Comparison of ENCODE assay signal across 11 cellular contexts in genomic region chr17:4130715-4131114, GRCh38. TPM values are rescaled to one million over a fixed set of nuclear protein-coding genes. Genes with fewer than 3 reads are reported as not detected.
A peak's percentile ranks its signal among the peaks of the same experiment; 100 is the strongest.
DNase-seq lines count a peak whose midpoint lies in the region; ATAC-seq and TF ChIP-seq lines count a peak whose summit lies in the region.
"Had no signal": no experiment of that assay in that cellular context is flagged by ENCODE, and none has a peak within 500 bp of the region (broad histone marks: within the 10 kb centered on the region; RNA-seq: fewer than 3 reads in every experiment).

No MANE protein-coding gene starts in this region.

- H3K4me3 ChIP-seq in cardiac fibroblast (replicated peaks in 1 of 2; ENCODE audit: low read depth in 2 of 2, low read length in 2 of 2) = no peak overlapping the region
- peak overlapping the region; percentile 11 for H3K4me3 ChIP-seq in lower lobe of right lung
- H3K4me3 ChIP-seq in upper lobe of left lung = no peak overlapping the region
- H3K4me3 ChIP-seq: body of pancreas, hepatocyte had no signal

- H3K27ac Mint-ChIP-seq in activated naive CD8-positive, alpha-beta T cell = peak overlapping the region; percentile 52
- no peak overlapping the region for H3K27ac Mint-ChIP-seq in activated naive CD8-positive, alpha-beta T cell treated with anti-CD3 and anti-CD28 coated beads for 36 hours

- H3K4me1 ChIP-seq in lower lobe of right lung (peaks cover 52% of the 10 kb centered on the region), upper lobe of left lung (peaks cover 9 to 33% (median 19%) of the 10 kb centered on the region in 4 donors)

- no peak overlapping the region for H3K4me3 Mint-ChIP-seq in activated naive CD8-positive, alpha-beta T cell
- no peak overlapping the region for H3K4me3 Mint-ChIP-seq in activated naive CD8-positive, alpha-beta T cell treated with anti-CD3 and anti-CD28 coated beads for 36 hours

- TF ChIP-seq CTCF in cardiac fibroblast (IDR thresholded peaks at IDR 0.05; ENCODE audit: low read depth, low read length) (no peak), lower lobe of right lung (IDR thresholded peaks at IDR 0.05) (no peak), upper lobe of left lung (IDR thresholded peaks at IDR 0.05) (no peak), GM10248 (IDR thresholded peaks at IDR 0.05; ENCODE audit: control extremely low read depth, extremely low read depth, low read depth, missing control alignments) (no peak)

- H3K4me1 Mint-ChIP-seq in activated naive CD8-positive, alpha-beta T cell (ENCODE audit: low read depth) = peaks cover 45% of the 10 kb centered on the region
- H3K4me1 Mint-ChIP-seq in activated naive CD8-positive, alpha-beta T cell treated with anti-CD3 and anti-CD28 coated beads for 36 hours = peaks cover 26% of the 10 kb centered on the region

- H3K9me3 Mint-ChIP-seq in activated naive CD8-positive, alpha-beta T cell (ENCODE audit: low read depth) = no peaks in the 10 kb centered on the region
- H3K9me3 Mint-ChIP-seq in activated naive CD8-positive, alpha-beta T cell treated with anti-CD3 and anti-CD28 coated beads for 36 hours = no peaks in the 10 kb centered on the region

- POLR2A ChIA-PET in GM10248 (lab: Yijun Ruan, JAX) = interaction anchor here (0.6 kb wide), 1 partner anchor 1527 kb away, joined by 3 read pairs; no protein-coding TSS in a partner anchor

- H3K36me3 ChIP-seq in lower lobe of right lung (peaks cover 3% of the 10 kb centered on the region), upper lobe of left lung (no peaks in the 10 kb centered on the region)

- H3K27ac ChIP-seq in lower lobe of right lung = peak overlapping the region; percentile 56
- H3K27ac ChIP-seq in upper lobe of left lung = peak overlapping the region in 3 of 4 donors; percentile 3 to 76 (median 57)
- H3K27ac ChIP-seq: hepatocyte had no signal

- ATAC-seq in lower lobe of right lung (peak; percentile 72 to 85), upper lobe of left lung (ENCODE audit: low FRiP score in 2 of 2) (peak in 1 of 2 donors; percentile 91), HG02885 (IDR thresholded peaks at IDR 0.05; ENCODE audit: poor library complexity, unreplicated experiment) (no peak)
- ATAC-seq: body of pancreas had no signal

- no peaks in the 10 kb centered on the region for H3K27me3 ChIP-seq in lower lobe of right lung (ENCODE audit: low read depth)
- H3K27me3 ChIP-seq in upper lobe of left lung = no peaks in the 10 kb centered on the region
- H3K27me3 ChIP-seq: body of pancreas, hepatocyte had no signal

- H3K36me3 Mint-ChIP-seq in activated naive CD8-positive, alpha-beta T cell = peaks cover 7% of the 10 kb centered on the region
- H3K36me3 Mint-ChIP-seq in activated naive CD8-positive, alpha-beta T cell treated with anti-CD3 and anti-CD28 coated beads for 36 hours = peaks cover 16% of the 10 kb centered on the region

- H3K27me3 Mint-ChIP-seq in activated naive CD8-positive, alpha-beta T cell = no peaks in the 10 kb centered on the region
- H3K27me3 Mint-ChIP-seq in activated naive CD8-positive, alpha-beta T cell treated with anti-CD3 and anti-CD28 coated beads for 36 hours = no peaks in the 10 kb centered on the region

- H3K9me3 ChIP-seq in lower lobe of right lung (no peaks in the 10 kb centered on the region), upper lobe of left lung (no peaks in the 10 kb centered on the region)
- H3K9me3 ChIP-seq: body of pancreas had no signal

- CTCF ChIA-PET in GM10248 (lab: Yijun Ruan, JAX) = no interaction called here

- TF ChIP-seq POLR2A in upper lobe of left lung (IDR thresholded peaks at IDR 0.05) = peak in 1 of 4 donors; percentile 23

- WGBS in upper lobe of left lung, 2 donors = 43% methylated on average over 7 of the region's 7 CpGs

- intact Hi-C loops in lower lobe of right lung (cut with DNase I) = no loop called here

- no peak for DNase-seq in activated naive CD8-positive, alpha-beta T cell treated with anti-CD3 and anti-CD28 coated beads for 36 hours
- peak; percentile 12 to 58 for DNase-seq in cardiac fibroblast (ENCODE audit: low read depth in 2 of 2)
- DNase-seq in lower lobe of right lung = no peak
- DNase-seq in upper lobe of left lung = peak in 1 of 2 donors; percentile 44
- DNase-seq in GM10248 (ENCODE audit: extremely low spot score) = no peak
- no peak for DNase-seq in HCEC 1CT
- DNase-seq: activated CD4-positive, CD25-positive, alpha-beta regulatory T cell treated with anti-CD3 and anti-CD28 coated beads, Interleukin-2, amount 50 U/mL, for 72 hours had no signal

- TF ChIP-seq EP300 in upper lobe of left lung (IDR thresholded peaks at IDR 0.05) = peak in 1 of 4 donors; percentile 27

RNA-seq across cellular contexts. Expression of gene ZZEF1, which starts 12.1 kb away (rescaled TPM):
- 10 to 100 TPM; 23.7 to 27.0 TPM for total RNA-seq in activated naive CD8-positive, alpha-beta T cell treated with anti-CD3 and anti-CD28 coated beads for 36 hours
- total RNA-seq in lower lobe of right lung (55.2 TPM), upper lobe of left lung (100 to 1,000 TPM in 1 of 6 donors, 10 to 100 TPM in 5; 45.8 to 188 (median 65.3) TPM)

RNA-seq across cellular contexts. Expression of gene CYB5D2, which starts 12.3 kb away (rescaled TPM):
- 10 to 100 TPM; 11.0 to 11.6 TPM for total RNA-seq in activated naive CD8-positive, alpha-beta T cell treated with anti-CD3 and anti-CD28 coated beads for 36 hours
- total RNA-seq in lower lobe of right lung = 12.4 TPM
- total RNA-seq in upper lobe of left lung = 10 to 100 TPM; 14.0 to 30.6 (median 23.9) TPM

Comparison
In these comparisons a context has a peak if more than half of its experiments do, and no peak if none do; other contexts are left out.
1. DNase-seq: peak in cardiac fibroblast (2 of 2); none in activated naive CD8-positive, alpha-beta T cell treated with anti-CD3 and anti-CD28 coated beads for 36 hours (single experiment), lower lobe of right lung (single experiment), GM10248 (single experiment) and HCEC 1CT (single experiment).